Comparison of ENCODE assay signal across 24 cellular contexts in the genomic region with DNA sequence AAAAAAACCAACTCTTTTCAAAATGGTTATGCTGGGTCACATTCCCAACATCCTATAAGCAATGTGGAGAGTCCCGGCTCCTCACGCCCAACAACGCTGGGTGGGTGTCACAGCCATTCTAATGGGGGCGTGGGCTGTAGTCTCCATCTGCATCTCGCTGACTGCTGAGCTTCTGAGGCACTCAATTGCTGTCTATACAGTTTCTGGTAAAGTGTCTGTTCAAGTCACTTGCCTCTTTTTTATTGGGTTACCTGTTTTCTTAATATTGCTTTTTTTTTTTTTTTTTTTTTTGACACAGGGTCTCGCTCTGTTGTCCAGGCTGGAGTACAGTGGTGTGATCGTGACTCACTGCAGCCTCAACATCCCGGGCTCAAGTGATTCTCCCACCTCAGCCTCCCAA.
"Had no signal": no experiment of that assay in that cellular context is flagged by ENCODE, and none has a peak within 500 bp of the region (broad histone marks: within the 10 kb centered on the region; RNA-seq: fewer than 3 reads in every experiment).

No MANE protein-coding gene starts in this region.

- H3K36me3 ChIP-seq: colonic mucosa, ovary, right lobe of liver, thyroid gland had no signal

- H3K27me3 ChIP-seq: colonic mucosa, dorsolateral prefrontal cortex, gastrocnemius medialis, hepatocyte, ovary, right lobe of liver, thyroid gland, upper lobe of left lung, vagina had no signal

- H3K27ac ChIP-seq: colonic mucosa, gastrocnemius medialis, hepatocyte, ovary, right lobe of liver, thyroid gland, upper lobe of left lung, vagina had no signal

- DNase-seq: activated CD4-positive, alpha-beta T cell treated with anti-CD3 and anti-CD28 coated beads, Interleukin-2, amount 50 U/mL, for 1 hour; activated CD4-positive, CD25-positive, alpha-beta regulatory T cell treated with anti-CD3 and anti-CD28 coated beads, Interleukin-2, amount 50 U/mL, for 72 hours; activated CD8-positive, alpha-beta T cell treated with anti-CD3 and anti-CD28 coated beads for 36 hours; activated T-cell treated with anti-CD3 and anti-CD28 coated beads, Interleukin-2, amount 50 U/mL, for 4 hours; anterior cingulate cortex; cerebellar nuclear complex; colonic mucosa; dorsolateral prefrontal cortex; effector memory CD4-positive, alpha-beta T cell; erythroblast; gastrocnemius medialis; islet precursor cell; left colon; midbrain; naive thymus-derived CD4-positive, alpha-beta T cell; ovary; stimulated activated CD4-positive, alpha-beta T cell treated with anti-CD3 and anti-CD28 coated beads, Interleukin-2, amount 100 ng/mL, for 48 hours; stimulated activated naive CD8-positive, alpha-beta T cell treated with anti-CD3 and anti-CD28 coated beads, Interleukin-15, Interleukin-2, amounts not matched to agents 100 U/mL and 50 U/mL, for 24 hours; T1000; thyroid gland; upper lobe of left lung had no signal

- H3K4me1 ChIP-seq: colonic mucosa had no signal

- H3K4me3 ChIP-seq: colonic mucosa, dorsolateral prefrontal cortex, gastrocnemius medialis, hepatocyte, ovary, right lobe of liver, thyroid gland, upper lobe of left lung, vagina had no signal

- ATAC-seq: activated CD8-positive, alpha-beta T cell treated with anti-CD3 and anti-CD28 coated beads for 36 hours; activated T-cell treated with anti-CD3 and anti-CD28 coated beads, Interleukin-2, amount 50 U/mL, for 4 hours; gastrocnemius medialis; naive thymus-derived CD4-positive, alpha-beta T cell; right lobe of liver; stimulated activated naive CD8-positive, alpha-beta T cell treated with anti-CD3 and anti-CD28 coated beads, Interleukin-15, Interleukin-2, amounts not matched to agents 100 U/mL and 50 U/mL, for 24 hours had no signal

- H3K9me3 ChIP-seq: colonic mucosa, gastrocnemius medialis, ovary, right lobe of liver, thyroid gland, upper lobe of left lung, vagina had no signal

- H3K4me2 ChIP-seq: hepatocyte had no signal

- H2AFZ ChIP-seq: hepatocyte had no signal
